Comparison of ENCODE assay signal across 17 cellular contexts in genomic region chr7:40499718-40500117, GRCh38.
DNase-seq lines count a peak whose midpoint lies in the region; ATAC-seq, FAIRE-seq and TF ChIP-seq lines count a peak whose summit lies in the region.
"Had no signal": no experiment of that assay in that cellular context is flagged by ENCODE, and none has a peak within 500 bp of the region (broad histone marks: within the 10 kb centered on the region; RNA-seq: fewer than 3 reads in every experiment).

No MANE protein-coding gene starts in this region.

- DNase-seq in GM03348 (ENCODE audit: low spot score) (peak; percentile 11), RPMI7951 (ENCODE audit: low read depth) (peak; percentile 27), choroid plexus epithelial cell (ENCODE audit: low read depth) (peak; percentile 19), skeletal muscle cell (ENCODE audit: low read depth) (peak; percentile 39), RCC 7860 (ENCODE audit: low spot score) (no peak)
- no peak for DNase-seq in stimulated activated naive CD4-positive, alpha-beta T cell treated with Interleukin-2 at 50 U/mL for 16 hours (lab: John Stamatoyannopoulos, UW)
- no peak for DNase-seq in stimulated activated naive CD8-positive, alpha-beta T cell treated with anti-CD3 and anti-CD28 coated beads, Interleukin-15, amount 100 ng/mL, for 72 hours
- DNase-seq: COR-L47, H7, IMR-90, MV-4-11, NCI-H1417 treated with DMSO at 0.1 percent for 48 hours, NCI-H1930, NCI-H2171, NCI-H82, SHP77 treated with DMSO at 0.1 percent for 48 hours had no signal

- TF ChIP-seq CTCF in choroid plexus epithelial cell (conservative IDR thresholded peaks at IDR 0.05; ENCODE audit: low read depth, low read length): no peak

- no peak overlapping the region for H3K4me3 ChIP-seq in choroid plexus epithelial cell (ENCODE audit: low read depth, low read length)
- no peak overlapping the region for H3K4me3 ChIP-seq in skeletal muscle cell (ENCODE audit: low read depth, low read length)

- H3K27ac Mint-ChIP-seq in stimulated activated naive CD8-positive, alpha-beta T cell treated with anti-CD3 and anti-CD28 coated beads, Interleukin-15, amount 100 ng/mL, for 72 hours: no peak overlapping the region

- no peak for FAIRE-seq in RCC 7860 (lab: Jason Lieb, UNC)

- no peaks in the 10 kb centered on the region for H3K27me3 Mint-ChIP-seq in stimulated activated naive CD8-positive, alpha-beta T cell treated with anti-CD3 and anti-CD28 coated beads, Interleukin-15, amount 100 ng/mL, for 72 hours

- no peak overlapping the region for H3K4me3 Mint-ChIP-seq in stimulated activated naive CD8-positive, alpha-beta T cell treated with anti-CD3 and anti-CD28 coated beads, Interleukin-15, amount 100 ng/mL, for 72 hours

- H3K9me3 Mint-ChIP-seq in stimulated activated naive CD8-positive, alpha-beta T cell treated with anti-CD3 and anti-CD28 coated beads, Interleukin-15, amount 100 ng/mL, for 72 hours: no peaks in the 10 kb centered on the region

- no peaks in the 10 kb centered on the region for H3K4me1 Mint-ChIP-seq in stimulated activated naive CD8-positive, alpha-beta T cell treated with anti-CD3 and anti-CD28 coated beads, Interleukin-15, amount 100 ng/mL, for 72 hours

- no peak for ATAC-seq in stimulated activated naive CD8-positive, alpha-beta T cell treated with anti-CD3 and anti-CD28 coated beads, Interleukin-15, amount 100 ng/mL, for 72 hours
- ATAC-seq: Panc1 had no signal

Comparison
In these comparisons a context has a peak if more than half of its experiments do, and no peak if none do; other contexts are left out.
1. DNase-seq: peak in GM03348 (single experiment), RPMI7951 (single experiment), choroid plexus epithelial cell (single experiment) and skeletal muscle cell (single experiment); none in RCC 7860 (single experiment), stimulated activated naive CD4-positive, alpha-beta T cell treated with Interleukin-2 at 50 U/mL for 16 hours (single experiment) and stimulated activated naive CD8-positive, alpha-beta T cell treated with anti-CD3 and anti-CD28 coated beads, Interleukin-15, amount 100 ng/mL, for 72 hours (0 of 2).